Comparison of ENCODE assay signal across 1 cellular context in the genomic region with DNA sequence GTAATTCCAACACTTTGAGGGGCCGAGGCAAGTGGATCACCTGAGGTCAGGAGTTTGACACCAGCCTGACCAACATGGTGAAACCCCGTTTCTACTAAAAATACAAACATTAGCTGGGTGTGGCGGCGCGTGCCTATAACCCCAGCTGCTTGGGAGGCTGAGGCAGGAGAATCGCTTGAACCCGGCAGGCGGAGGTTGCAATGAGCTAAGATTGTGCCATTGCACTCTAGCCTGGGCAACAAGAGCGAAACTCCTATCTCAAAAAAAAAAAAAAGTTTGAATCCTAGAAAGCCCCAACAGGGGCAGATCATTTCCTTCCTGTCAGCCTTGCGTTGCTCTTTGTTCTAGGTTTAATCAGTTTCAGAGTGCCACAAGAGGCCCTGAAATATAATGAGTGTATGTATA.
A peak's percentile ranks its signal among the peaks of the same experiment; 100 is the strongest.
TF ChIP-seq lines count a peak whose summit lies in the region.
"Not testable (repeated sequence)": the region's sequence is repeated elsewhere in the genome, so short reads cannot be mapped to it uniquely, and the experiment has no call there.

No MANE protein-coding gene starts in this region.

TF ChIP-seq in HepG2, 621 proteins besides CTCF, POLR2A, EP300 and RAD21 (continued from another document):
- not testable (repeated sequence) for TF ChIP-seq CREB1 (IDR thresholded peaks at IDR 0.05)
- TF ChIP-seq CREB1 (CRISPR knock-in tag; IDR thresholded peaks at IDR 0.05) = peak; percentile 30; the same call in 1 of the 2 replicates
- TF ChIP-seq SOX5 (CRISPR knock-in tag; IDR thresholded peaks at IDR 0.05; ENCODE audit: borderline replicate concordance) = peak; percentile 43; the same call in 1 of the 2 replicates
- TF ChIP-seq DZIP1 (CRISPR knock-in tag; IDR thresholded peaks at IDR 0.05) = peak; percentile 78
- TF ChIP-seq NRL (CRISPR knock-in tag; IDR thresholded peaks at IDR 0.05; ENCODE audit: borderline replicate concordance) = peak; percentile 39; the same call in 1 of the 2 replicates
- TF ChIP-seq, protein P1, sequence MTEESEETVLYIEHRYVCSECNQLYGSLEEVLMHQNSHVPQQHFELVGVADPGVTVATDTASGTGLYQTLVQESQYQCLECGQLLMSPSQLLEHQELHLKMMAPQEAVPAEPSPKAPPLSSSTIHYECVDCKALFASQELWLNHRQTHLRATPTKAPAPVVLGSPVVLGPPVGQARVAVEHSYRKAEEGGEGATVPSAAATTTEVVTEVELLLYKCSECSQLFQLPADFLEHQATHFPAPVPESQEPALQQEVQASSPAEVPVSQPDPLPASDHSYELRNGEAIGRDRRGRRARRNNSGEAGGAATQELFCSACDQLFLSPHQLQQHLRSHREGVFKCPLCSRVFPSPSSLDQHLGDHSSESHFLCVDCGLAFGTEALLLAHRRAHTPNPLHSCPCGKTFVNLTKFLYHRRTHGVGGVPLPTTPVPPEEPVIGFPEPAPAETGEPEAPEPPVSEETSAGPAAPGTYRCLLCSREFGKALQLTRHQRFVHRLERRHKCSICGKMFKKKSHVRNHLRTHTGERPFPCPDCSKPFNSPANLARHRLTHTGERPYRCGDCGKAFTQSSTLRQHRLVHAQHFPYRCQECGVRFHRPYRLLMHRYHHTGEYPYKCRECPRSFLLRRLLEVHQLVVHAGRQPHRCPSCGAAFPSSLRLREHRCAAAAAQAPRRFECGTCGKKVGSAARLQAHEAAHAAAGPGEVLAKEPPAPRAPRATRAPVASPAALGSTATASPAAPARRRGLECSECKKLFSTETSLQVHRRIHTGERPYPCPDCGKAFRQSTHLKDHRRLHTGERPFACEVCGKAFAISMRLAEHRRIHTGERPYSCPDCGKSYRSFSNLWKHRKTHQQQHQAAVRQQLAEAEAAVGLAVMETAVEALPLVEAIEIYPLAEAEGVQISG (CRISPR knock-in tag; IDR thresholded peaks at IDR 0.05) = 0 out of 2 replicates have a peak, but pooled peaks have one; percentile 21
- 0 out of 2 replicates have a peak, but pooled peaks have one; percentile 19 for TF ChIP-seq BCL3 (CRISPR knock-in tag; IDR thresholded peaks at IDR 0.05)
- TF ChIP-seq, protein P2, sequence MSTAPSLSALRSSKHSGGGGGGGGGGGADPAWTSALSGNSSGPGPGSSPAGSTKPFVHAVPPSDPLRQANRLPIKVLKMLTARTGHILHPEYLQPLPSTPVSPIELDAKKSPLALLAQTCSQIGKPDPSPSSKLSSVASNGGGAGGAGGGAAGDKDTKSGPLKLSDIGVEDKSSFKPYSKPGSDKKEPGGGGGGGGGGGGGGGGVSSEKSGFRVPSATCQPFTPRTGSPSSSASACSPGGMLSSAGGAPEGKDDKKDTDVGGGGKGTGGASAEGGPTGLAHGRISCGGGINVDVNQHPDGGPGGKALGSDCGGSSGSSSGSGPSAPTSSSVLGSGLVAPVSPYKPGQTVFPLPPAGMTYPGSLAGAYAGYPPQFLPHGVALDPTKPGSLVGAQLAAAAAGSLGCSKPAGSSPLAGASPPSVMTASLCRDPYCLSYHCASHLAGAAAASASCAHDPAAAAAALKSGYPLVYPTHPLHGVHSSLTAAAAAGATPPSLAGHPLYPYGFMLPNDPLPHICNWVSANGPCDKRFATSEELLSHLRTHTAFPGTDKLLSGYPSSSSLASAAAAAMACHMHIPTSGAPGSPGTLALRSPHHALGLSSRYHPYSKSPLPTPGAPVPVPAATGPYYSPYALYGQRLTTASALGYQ (CRISPR knock-in tag; IDR thresholded peaks at IDR 0.05) = 0 out of 2 replicates have a peak, but pooled peaks have one; percentile 43
- TF ChIP-seq SMYD3 (CRISPR knock-in tag; IDR thresholded peaks at IDR 0.05) = 0 out of 2 replicates have a peak, but pooled peaks have one; percentile 14
- TF ChIP-seq RXRB (CRISPR knock-in tag; IDR thresholded peaks at IDR 0.05; ENCODE audit: borderline replicate concordance) = 0 out of 2 replicates have a peak, but pooled peaks have one; percentile 28
- TF ChIP-seq ZBTB38 (CRISPR knock-in tag; IDR thresholded peaks at IDR 0.05) = peak; percentile 96
- peak; percentile 57; the same call in 1 of the 2 replicates for TF ChIP-seq ZNF224 (CRISPR knock-in tag; IDR thresholded peaks at IDR 0.05)
- peak; percentile 45; the same call in 1 of the 2 replicates for TF ChIP-seq SALL1 (CRISPR knock-in tag; IDR thresholded peaks at IDR 0.05)
- TF ChIP-seq, protein P3, sequence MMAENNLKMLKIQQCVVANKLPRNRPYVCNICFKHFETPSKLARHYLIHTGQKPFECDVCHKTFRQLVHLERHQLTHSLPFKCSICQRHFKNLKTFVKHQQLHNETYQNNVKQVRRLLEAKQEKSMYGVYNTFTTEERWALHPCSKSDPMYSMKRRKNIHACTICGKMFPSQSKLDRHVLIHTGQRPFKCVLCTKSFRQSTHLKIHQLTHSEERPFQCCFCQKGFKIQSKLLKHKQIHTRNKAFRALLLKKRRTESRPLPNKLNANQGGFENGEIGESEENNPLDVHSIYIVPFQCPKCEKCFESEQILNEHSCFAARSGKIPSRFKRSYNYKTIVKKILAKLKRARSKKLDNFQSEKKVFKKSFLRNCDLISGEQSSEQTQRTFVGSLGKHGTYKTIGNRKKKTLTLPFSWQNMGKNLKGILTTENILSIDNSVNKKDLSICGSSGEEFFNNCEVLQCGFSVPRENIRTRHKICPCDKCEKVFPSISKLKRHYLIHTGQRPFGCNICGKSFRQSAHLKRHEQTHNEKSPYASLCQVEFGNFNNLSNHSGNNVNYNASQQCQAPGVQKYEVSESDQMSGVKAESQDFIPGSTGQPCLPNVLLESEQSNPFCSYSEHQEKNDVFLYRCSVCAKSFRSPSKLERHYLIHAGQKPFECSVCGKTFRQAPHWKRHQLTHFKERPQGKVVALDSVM (CRISPR knock-in tag; IDR thresholded peaks at IDR 0.05) = peak; percentile 68
- TF ChIP-seq PAXIP1 (CRISPR knock-in tag; conservative IDR thresholded peaks at IDR 0.05) = peak; percentile 50; the same call in 1 of the 2 replicates
TF ChIP-seq in HepG2: peak in this region for 41; not testable (repeated sequence) for 580.
